ENCODE assay signal across 9 cellular contexts in genomic region chr7:74290999-74291441, GRCh38. TPM values are rescaled to one million over a fixed set of nuclear protein-coding genes. Genes with fewer than 3 reads are reported as not detected.
DNase-seq lines count a peak whose midpoint lies in the region; ATAC-seq, FAIRE-seq and TF ChIP-seq lines count a peak whose summit lies in the region.
"Had no signal": no experiment of that assay in that cellular context is flagged by ENCODE, and none has a peak within 500 bp of the region (broad histone marks: within the 10 kb centered on the region; RNA-seq: fewer than 3 reads in every experiment).

No MANE protein-coding gene starts in this region.

- TF ChIP-seq POLR2A in A549 (IDR thresholded peaks at IDR 0.05; ENCODE audit: low read length), result no peak

- TF ChIP-seq CTCF in A549 (IDR thresholded peaks at IDR 0.05), result no peak
- TF ChIP-seq CTCF in GM10266 (IDR thresholded peaks at IDR 0.05; ENCODE audit: control insufficient read depth, insufficient read depth, low read depth, missing control alignments), result no peak

- POLR2A ChIA-PET in A549 (lab: Yijun Ruan, JAX), result no interaction called here
- POLR2A ChIA-PET in activated CD8-positive, alpha-beta T cell treated with anti-CD3 and anti-CD28 coated beads, Interleukin-2, amount 10 ng/mL, durations not matched to agents 7 days and 5 days (lab: Charles Lee), result interaction anchor here (0.6 kb wide), 1 partner anchor 211 kb away, joined by 4 read pairs; no protein-coding TSS in a partner anchor

- H3K27ac ChIP-seq in A549, result peak overlapping the region; percentile 89 to 97; a peak in 4 of 6 replicates

- no peak for ATAC-seq in A549
- ATAC-seq in left colon, result peak; percentile 26
- ATAC-seq in GM19463 (IDR thresholded peaks at IDR 0.05; ENCODE audit: unreplicated experiment), result no peak
- ATAC-seq in activated CD8-positive, alpha-beta T cell treated with anti-CD3 and anti-CD28 coated beads, Interleukin-2, amount 10 ng/mL, durations not matched to agents 7 days and 5 days, result no peak

- no peak for TF ChIP-seq RAD21 in A549 (conservative IDR thresholded peaks at IDR 0.05 in 1 of 2, IDR thresholded peaks at IDR 0.05 in 1 of 2)

- TF ChIP-seq EP300 in A549 (IDR thresholded peaks at IDR 0.05), result no peak

- H3K9me3 Mint-ChIP-seq in activated CD8-positive, alpha-beta T cell treated with anti-CD3 and anti-CD28 coated beads, Interleukin-2, amount 10 ng/mL, durations not matched to agents 7 days and 5 days (ENCODE audit: insufficient read depth), result no peaks in the 10 kb centered on the region
- H3K9me3 Mint-ChIP-seq in activated naive CD4-positive, alpha-beta T cell treated with anti-CD3 and anti-CD28 coated beads, Interleukin-2, amount 10 ng/mL, durations not matched to agents 7 days and 5 days, result no peaks in the 10 kb centered on the region

- H3K27me3 ChIP-seq in adipocyte (replicated peaks; ENCODE audit: control insufficient read depth, insufficient read depth, low read length), result no peaks in the 10 kb centered on the region

- DNase-seq in A549 (ENCODE audit: low read depth in 1 of 2, low spot score in 1 of 2) (no peak), GM10266 (ENCODE audit: extremely low spot score) (peak; percentile 29), adipocyte (ENCODE audit: low read depth) (no peak), left colon (peak; percentile 56 to 68), UCSD-AML1 (lab: John Stamatoyannopoulos, UW; ENCODE audit: unreplicated experiment) (no peak)
- no peak for DNase-seq in activated CD8-positive, alpha-beta T cell treated with anti-CD3 and anti-CD28 coated beads, Interleukin-2, amount 10 ng/mL, durations not matched to agents 7 days and 5 days
- no peak for DNase-seq in activated naive CD4-positive, alpha-beta T cell treated with anti-CD3 and anti-CD28 coated beads, Interleukin-2, amount 10 ng/mL, durations not matched to agents 7 days and 5 days
- DNase-seq: stimulated activated CD4-positive, alpha-beta T cell treated with anti-CD3 and anti-CD28 coated beads, Interleukin-2, amount 100 ng/mL, for 48 hours had no signal

- intact Hi-C loops in left colon (cut with DNase I, micrococcal nuclease), result no loop called here

- WGBS in A549 (ENCODE audit: missing lambda C conversion rate), result 77% methylated on average over 10 of the region's 10 CpGs

- H3K36me3 Mint-ChIP-seq in activated CD8-positive, alpha-beta T cell treated with anti-CD3 and anti-CD28 coated beads, Interleukin-2, amount 10 ng/mL, durations not matched to agents 7 days and 5 days (ENCODE audit: low read depth), result no peaks in the 10 kb centered on the region
- H3K36me3 Mint-ChIP-seq in activated naive CD4-positive, alpha-beta T cell treated with anti-CD3 and anti-CD28 coated beads, Interleukin-2, amount 10 ng/mL, durations not matched to agents 7 days and 5 days, result no peaks in the 10 kb centered on the region

- no peak overlapping the region for H3K9ac ChIP-seq in adipocyte (ENCODE audit: low read length)

- peaks cover 40% of the 10 kb centered on the region for H3K27me3 Mint-ChIP-seq in activated CD8-positive, alpha-beta T cell treated with anti-CD3 and anti-CD28 coated beads, Interleukin-2, amount 10 ng/mL, durations not matched to agents 7 days and 5 days (ENCODE audit: low read depth)
- peaks cover 92% of the 10 kb centered on the region for H3K27me3 Mint-ChIP-seq in activated naive CD4-positive, alpha-beta T cell treated with anti-CD3 and anti-CD28 coated beads, Interleukin-2, amount 10 ng/mL, durations not matched to agents 7 days and 5 days

- no peaks in the 10 kb centered on the region for H3K9me3 ChIP-seq in A549
- H3K9me3 ChIP-seq in adipocyte (ENCODE audit: control insufficient read depth, low read length), result no peaks in the 10 kb centered on the region

- peaks cover 27% of the 10 kb centered on the region for H3K4me1 Mint-ChIP-seq in activated CD8-positive, alpha-beta T cell treated with anti-CD3 and anti-CD28 coated beads, Interleukin-2, amount 10 ng/mL, durations not matched to agents 7 days and 5 days (ENCODE audit: low read depth)
- H3K4me1 Mint-ChIP-seq in activated naive CD4-positive, alpha-beta T cell treated with anti-CD3 and anti-CD28 coated beads, Interleukin-2, amount 10 ng/mL, durations not matched to agents 7 days and 5 days, result peaks cover 22% of the 10 kb centered on the region

- no peak overlapping the region for H3K4me3 Mint-ChIP-seq in activated CD8-positive, alpha-beta T cell treated with anti-CD3 and anti-CD28 coated beads, Interleukin-2, amount 10 ng/mL, durations not matched to agents 7 days and 5 days
- no peak overlapping the region for H3K4me3 Mint-ChIP-seq in activated naive CD4-positive, alpha-beta T cell treated with anti-CD3 and anti-CD28 coated beads, Interleukin-2, amount 10 ng/mL, durations not matched to agents 7 days and 5 days

- H3K36me3 ChIP-seq in adipocyte (ENCODE audit: control insufficient read depth, insufficient read depth, low read length, severe bottlenecking), result no peaks in the 10 kb centered on the region

- no peak for FAIRE-seq in A549 (lab: Jason Lieb, UNC)

- peaks cover 51% of the 10 kb centered on the region for H3K4me1 ChIP-seq in A549
- peaks cover 25% of the 10 kb centered on the region for H3K4me1 ChIP-seq in adipocyte (ENCODE audit: control insufficient read depth, insufficient read depth, low read length)

- no peak overlapping the region for H3K27ac Mint-ChIP-seq in activated CD8-positive, alpha-beta T cell treated with anti-CD3 and anti-CD28 coated beads, Interleukin-2, amount 10 ng/mL, durations not matched to agents 7 days and 5 days
- no peak overlapping the region for H3K27ac Mint-ChIP-seq in activated naive CD4-positive, alpha-beta T cell treated with anti-CD3 and anti-CD28 coated beads, Interleukin-2, amount 10 ng/mL, durations not matched to agents 7 days and 5 days

- peak overlapping the region; percentile 88 for H3K4me3 ChIP-seq in A549
- H3K4me3 ChIP-seq in adipocyte (ENCODE audit: low read length), result peak overlapping the region; percentile 90

- CTCF ChIA-PET in A549 (lab: Yijun Ruan, JAX), result interaction anchor here (0.6 to 6.8 kb wide), 7 partner anchors 9 to 115 kb away, joined by 3 to 38 read pairs (median 3); no protein-coding TSS in a partner anchor
- CTCF ChIA-PET in activated CD8-positive, alpha-beta T cell treated with anti-CD3 and anti-CD28 coated beads, Interleukin-2, amount 10 ng/mL, durations not matched to agents 7 days and 5 days (lab: Charles Lee), result interaction anchor here (0.9 kb wide), 1 partner anchor 85 kb away, joined by 3 read pairs; no protein-coding TSS in a partner anchor
- CTCF ChIA-PET in activated naive CD4-positive, alpha-beta T cell treated with anti-CD3 and anti-CD28 coated beads, Interleukin-2, amount 10 ng/mL, durations not matched to agents 7 days and 5 days (lab: Charles Lee), result interaction anchor here (1.9 kb wide), 1 partner anchor 110 kb away, joined by 7 read pairs; no protein-coding TSS in a partner anchor

- H3K4me2 ChIP-seq in A549, result peak overlapping the region; percentile 94

TF ChIP-seq in A549, 52 proteins besides CTCF, POLR2A, EP300 and RAD21 (continues in another document):
- TF ChIP-seq HOXA7 (CRISPR knock-in tag; IDR thresholded peaks at IDR 0.05) (no peak), FOSB (CRISPR knock-in tag; IDR thresholded peaks at IDR 0.05) (no peak), JUNB (IDR thresholded peaks at IDR 0.05) (no peak), MYC (IDR thresholded peaks at IDR 0.05; ENCODE audit: borderline replicate concordance, low read length) (no peak), CHD2 (IDR thresholded peaks at IDR 0.05; ENCODE audit: low read length, partially characterized antibody) (no peak), CBX2 (IDR thresholded peaks at IDR 0.05; ENCODE audit: borderline replicate concordance, low read depth) (no peak), RFX5 (IDR thresholded peaks at IDR 0.05) (no peak), MAFK (IDR thresholded peaks at IDR 0.05; ENCODE audit: partially characterized antibody) (no peak), JUN (IDR thresholded peaks at IDR 0.05) (no peak), ZFP36 (IDR thresholded peaks at IDR 0.05; ENCODE audit: borderline replicate concordance, partially characterized antibody) (no peak), SREBF2 (IDR thresholded peaks at IDR 0.05) (no peak), EHF (CRISPR knock-in tag; IDR thresholded peaks at IDR 0.05) (no peak), CHD4 (IDR thresholded peaks at IDR 0.05; ENCODE audit: borderline replicate concordance) (no peak), RNF2 (IDR thresholded peaks at IDR 0.05; ENCODE audit: borderline replicate concordance, low read depth) (no peak), RCOR1 (IDR thresholded peaks at IDR 0.05; ENCODE audit: low read depth, low read length) (no peak), SMC3 (IDR thresholded peaks at IDR 0.05) (no peak)
- TF ChIP-seq, protein P1, sequence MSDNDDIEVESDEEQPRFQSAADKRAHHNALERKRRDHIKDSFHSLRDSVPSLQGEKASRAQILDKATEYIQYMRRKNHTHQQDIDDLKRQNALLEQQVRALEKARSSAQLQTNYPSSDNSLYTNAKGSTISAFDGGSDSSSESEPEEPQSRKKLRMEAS (IDR thresholded peaks at IDR 0.05), result no peak

RNA-seq across cellular contexts. Expression of gene CLIP2, which starts 1.8 kb away (rescaled TPM):
- polyA plus RNA-seq in A549 (2011; rRNA removed) (3.7 and 5.7 TPM in 2 replicates), A549 (2017; fragmentation: RNase III; extraction: RNeasy Plus Mini Kit Qiagen cat#74134 plus additional on column Dnase treatment) (9.2 to 17.0 TPM (median 15.5 TPM) in 3 replicates)
- polyA plus RNA-seq in A549 (2012; cell fraction: cytosol; rRNA removed), result 3.7 and 4.6 TPM in 2 replicates
- 9.0 and 9.1 TPM in 2 replicates for polyA plus RNA-seq in A549 (2012; cell fraction: nucleus; rRNA removed)
- polyA minus RNA-seq in A549 (2011; rRNA and poly(A)+ RNA removed), result 8.1 and 11.3 TPM in 2 replicates
- 10 to 100 TPM; 63.5 to 83.6 TPM for total RNA-seq in left colon
- 1 to 10 TPM; 1.5 to 1.7 TPM for total RNA-seq in activated CD8-positive, alpha-beta T cell treated with anti-CD3 and anti-CD28 coated beads, Interleukin-2, amount 10 ng/mL, durations not matched to agents 7 days and 5 days

RNA-seq across cellular contexts. Expression of gene RFC2, which starts 36.8 kb away (rescaled TPM):
- polyA plus RNA-seq in A549 (2011; rRNA removed), result 44.6 and 46.6 TPM in 2 replicates
- 42.0 and 53.9 TPM in 2 replicates for polyA plus RNA-seq in A549 (2012; cell fraction: cytosol; rRNA removed)
- 18.2 and 37.6 TPM in 2 replicates for polyA plus RNA-seq in A549 (2012; cell fraction: nucleus; rRNA removed)
- 70.9 to 77.7 TPM (median 71.2 TPM) in 3 replicates for polyA plus RNA-seq in A549 (2017; fragmentation: RNase III; extraction: RNeasy Plus Mini Kit Qiagen cat#74134 plus additional on column Dnase treatment)
- 55.7 and 58.3 TPM in 2 replicates for polyA minus RNA-seq in A549 (2011; rRNA and poly(A)+ RNA removed)
- 10 to 100 TPM; 13.9 to 16.1 TPM for total RNA-seq in left colon
- total RNA-seq in activated CD8-positive, alpha-beta T cell treated with anti-CD3 and anti-CD28 coated beads, Interleukin-2, amount 10 ng/mL, durations not matched to agents 7 days and 5 days, result 10 to 100 TPM; 69.5 to 76.5 TPM

Comparison
In these comparisons a context has a peak if more than half of its experiments do, and no peak if none do; other contexts are left out.
1. DNase-seq: peak in GM10266 (single experiment) and left colon (2 of 2); none in A549 (0 of 2), adipocyte (single experiment), activated CD8-positive, alpha-beta T cell treated with anti-CD3 and anti-CD28 coated beads, Interleukin-2, amount 10 ng/mL, durations not matched to agents 7 days and 5 days (single experiment), activated naive CD4-positive, alpha-beta T cell treated with anti-CD3 and anti-CD28 coated beads, Interleukin-2, amount 10 ng/mL, durations not matched to agents 7 days and 5 days (single experiment) and UCSD-AML1 (single experiment).
2. RNA of gene CLIP2, which starts 1.8 kb away (total RNA-seq): 63.5 to 83.6 TPM in left colon; 1.5 to 1.7 TPM in activated CD8-positive, alpha-beta T cell treated with anti-CD3 and anti-CD28 coated beads, Interleukin-2, amount 10 ng/mL, durations not matched to agents 7 days and 5 days; every median in the first group is over 10 times any median in the second.
3. RNA of gene RFC2, which starts 36.8 kb away (total RNA-seq): 69.5 to 76.5 TPM in activated CD8-positive, alpha-beta T cell treated with anti-CD3 and anti-CD28 coated beads, Interleukin-2, amount 10 ng/mL, durations not matched to agents 7 days and 5 days; 13.9 to 16.1 TPM in left colon; every median in the first group is over 4 times any median in the second.